Comparison of ENCODE assay signal across 11 cellular contexts in genomic region chr2:23287250-23287704, GRCh38.
DNase-seq lines count a peak whose midpoint lies in the region; ATAC-seq and TF ChIP-seq lines count a peak whose summit lies in the region.
"Had no signal": no experiment of that assay in that cellular context is flagged by ENCODE, and none has a peak within 500 bp of the region (broad histone marks: within the 10 kb centered on the region; RNA-seq: fewer than 3 reads in every experiment).

No MANE protein-coding gene starts in this region.

- H3K9me3 Mint-ChIP-seq in activated naive CD8-positive, alpha-beta T cell treated with anti-CD3 and anti-CD28 coated beads for 36 hours: no peaks in the 10 kb centered on the region

- H3K4me1 Mint-ChIP-seq in activated naive CD8-positive, alpha-beta T cell treated with anti-CD3 and anti-CD28 coated beads for 36 hours: no peaks in the 10 kb centered on the region

- H3K36me3 ChIP-seq in MM.1S (replicated peaks; ENCODE audit: insufficient read depth, low read length): no peaks in the 10 kb centered on the region

- H3K27me3 Mint-ChIP-seq in activated naive CD8-positive, alpha-beta T cell treated with anti-CD3 and anti-CD28 coated beads for 36 hours: peaks cover 3% of the 10 kb centered on the region

- intact Hi-C loops in sciatic nerve (cut with DNase I): no loop called here

- in situ Hi-C loops in astrocyte of the spinal cord (cut with HindIII; ENCODE audit: low sequenced_read_pairs): no loop called here

- H3K27me3 ChIP-seq in MM.1S (replicated peaks; ENCODE audit: insufficient read depth, low read length): no peaks in the 10 kb centered on the region

- no peaks in the 10 kb centered on the region for H3K4me1 ChIP-seq in MM.1S (ENCODE audit: low read length)

- H3K36me3 Mint-ChIP-seq in activated naive CD8-positive, alpha-beta T cell treated with anti-CD3 and anti-CD28 coated beads for 36 hours: no peaks in the 10 kb centered on the region

- H3K27ac Mint-ChIP-seq in activated naive CD8-positive, alpha-beta T cell treated with anti-CD3 and anti-CD28 coated beads for 36 hours: no peak overlapping the region

- TF ChIP-seq CTCF in astrocyte of the spinal cord (IDR thresholded peaks at IDR 0.05; ENCODE audit: low read depth, low read length) (no peak), MM.1S (IDR thresholded peaks at IDR 0.05; ENCODE audit: low read length) (no peak)

- no peaks in the 10 kb centered on the region for H3K9me3 ChIP-seq in MM.1S (replicated peaks; ENCODE audit: insufficient read depth, low read length)

- H3K4me3 Mint-ChIP-seq in activated naive CD8-positive, alpha-beta T cell treated with anti-CD3 and anti-CD28 coated beads for 36 hours: no peak overlapping the region

- no peak overlapping the region for H3K27ac ChIP-seq in MM.1S (ENCODE audit: low read length)

- H4K20me1 ChIP-seq in MM.1S (ENCODE audit: insufficient read depth, low read length): no peaks in the 10 kb centered on the region

- no peaks in the 10 kb centered on the region for H3F3A ChIP-seq in MM.1S (ENCODE audit: insufficient read depth, low read length)

- ATAC-seq in sciatic nerve: peak; percentile 86
- no peak for ATAC-seq in HG02884 (IDR thresholded peaks at IDR 0.05; ENCODE audit: unreplicated experiment)
- no peak for ATAC-seq in GM18870 (IDR thresholded peaks at IDR 0.05; ENCODE audit: unreplicated experiment)

- H2AFZ ChIP-seq in MM.1S (ENCODE audit: low read length): no peak overlapping the region

- H3K4me2 ChIP-seq in MM.1S (ENCODE audit: low read depth, low read length): no peak overlapping the region

- H3K4me3 ChIP-seq in astrocyte of the spinal cord (ENCODE audit: low read depth, low read length): no peak overlapping the region
- no peak overlapping the region for H3K4me3 ChIP-seq in MM.1S (ENCODE audit: low read length)

- H3K9me2 ChIP-seq in MM.1S (replicated peaks; ENCODE audit: insufficient read depth, low read length): no peaks in the 10 kb centered on the region

- H3K79me2 ChIP-seq in MM.1S (ENCODE audit: low read length): no peaks in the 10 kb centered on the region

- H3K9ac ChIP-seq in MM.1S (ENCODE audit: low read length): no peak overlapping the region

- DNase-seq in EL (peak; percentile 79), astrocyte of the spinal cord (ENCODE audit: low read depth, low spot score) (peak; percentile 70), islet precursor cell (peak; percentile 83), sciatic nerve (ENCODE audit: low spot score) (peak; percentile 61), MM.1S (no peak)
- DNase-seq in activated naive CD8-positive, alpha-beta T cell treated with anti-CD3 and anti-CD28 coated beads for 36 hours: no peak
- DNase-seq: activated CD4-positive, CD25-positive, alpha-beta regulatory T cell; Karpas-422; stimulated activated CD4-positive, alpha-beta T cell treated with anti-CD3 and anti-CD28 coated beads, Interleukin-4, amount 100 ng/mL, for 4 hours had no signal

Comparison
In these comparisons a context has a peak if more than half of its experiments do, and no peak if none do; other contexts are left out.
1. DNase-seq: peak in EL (single experiment), astrocyte of the spinal cord (single experiment), islet precursor cell (single experiment) and sciatic nerve (single experiment); none in MM.1S (single experiment) and activated naive CD8-positive, alpha-beta T cell treated with anti-CD3 and anti-CD28 coated beads for 36 hours (single experiment).